10 cellular contexts compared by ENCODE assay signal in the genomic region with DNA sequence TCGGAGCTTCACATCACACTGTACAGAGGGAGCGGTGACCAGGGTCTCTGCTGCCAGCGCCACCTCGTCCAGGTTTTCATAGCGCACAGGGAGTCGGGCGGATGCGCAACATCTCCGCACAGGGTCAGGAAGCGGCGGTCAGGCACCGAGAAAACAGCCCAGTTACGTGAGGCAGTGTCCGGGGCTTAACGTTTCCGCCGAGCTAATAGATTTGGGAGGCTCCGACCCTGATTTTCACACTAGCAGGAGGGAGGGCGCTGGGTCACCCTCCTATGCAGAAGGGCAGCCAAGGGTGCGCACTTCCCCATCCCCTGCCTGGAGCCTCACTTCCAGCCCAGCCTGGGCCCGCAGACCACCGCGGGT. TPM values are rescaled to one million over a fixed set of nuclear protein-coding genes. Genes with fewer than 3 reads are reported as not detected.
DNase-seq lines count a peak whose midpoint lies in the region; ATAC-seq, FAIRE-seq and TF ChIP-seq lines count a peak whose summit lies in the region.
"Had no signal": no experiment of that assay in that cellular context is flagged by ENCODE, and none has a peak within 500 bp of the region (broad histone marks: within the 10 kb centered on the region; RNA-seq: fewer than 3 reads in every experiment).

No MANE protein-coding gene starts in this region.

- H3K36me3 ChIP-seq in breast epithelium, result no peaks in the 10 kb centered on the region
- peaks cover 31% of the 10 kb centered on the region for H3K36me3 ChIP-seq in K562 (ENCODE audit: control insufficient read depth, insufficient read depth, low read length)
- H3K36me3 ChIP-seq in upper lobe of right lung, result no peaks in the 10 kb centered on the region
- H3K36me3 ChIP-seq: adrenal gland had no signal

- H4K20me1 ChIP-seq in K562 (replicated peaks; ENCODE audit: control insufficient read depth, insufficient read depth, low read length), result no peaks in the 10 kb centered on the region

- H3K4me3 Mint-ChIP-seq in MCF 10A (ENCODE audit: unreplicated experiment), result no peak overlapping the region
- H3K4me3 Mint-ChIP-seq in memory B cell, result peak overlapping the region; percentile 81

- H3K27me3 ChIP-seq in breast epithelium, result peaks cover 2 to 87% of the 10 kb centered on the region in 2 donors
- H3K27me3 ChIP-seq in K562 (ENCODE audit: control insufficient read depth in 2 of 2, insufficient read depth in 2 of 2, low read length in 2 of 2), result no peaks in the 10 kb centered on the region
- H3K27me3 ChIP-seq in upper lobe of right lung, result peaks cover 80% of the 10 kb centered on the region

- peak overlapping the region; percentile 95 for H2AFZ ChIP-seq in K562 (ENCODE audit: low read depth, low read length)

- H3K9me1 ChIP-seq in K562 (ENCODE audit: control insufficient read depth, insufficient read depth, low read length), result no peaks in the 10 kb centered on the region

- TF ChIP-seq POLR2A in breast epithelium (IDR thresholded peaks at IDR 0.05) (no peak), K562 (conservative IDR thresholded peaks at IDR 0.05) (no peak)

- BruUV-seq in MCF 10A (replicated peaks; lab: Mats Ljungman, UMichigan) (no TSS peak), K562 (replicated peaks; lab: Mats Ljungman, UMichigan) (no TSS peak)

- ATAC-seq in K562 (peak; percentile 81), memory B cell (ENCODE audit: low read depth) (no peak), upper lobe of right lung (peak; percentile 37)

- POLR2A ChIA-PET in MCF 10A (lab: Yijun Ruan, JAX) (no interaction called here), K562 (lab: Yijun Ruan, JAX) (interaction anchor here (0.7 to 1.6 kb wide), 4 partner anchors 12 to 243 kb away, joined by 3 to 5 read pairs (median 4); no protein-coding TSS in a partner anchor)

- H3K9me3 ChIP-seq in breast epithelium, result no peaks in the 10 kb centered on the region
- H3K9me3 ChIP-seq in K562 (replicated peaks; ENCODE audit: control insufficient read depth, insufficient read depth, low read depth, low read length), result no peaks in the 10 kb centered on the region
- no peaks in the 10 kb centered on the region for H3K9me3 ChIP-seq in upper lobe of right lung
- H3K9me3 ChIP-seq: adrenal gland had no signal

- TF ChIP-seq RAD21 in K562 (CRISPR knock-in tag; conservative IDR thresholded peaks at IDR 0.05 in 1 of 2, IDR thresholded peaks at IDR 0.05 in 1 of 2), result no peak

- H3K4me1 Mint-ChIP-seq in MCF 10A (ENCODE audit: insufficient read depth, unreplicated experiment) (peaks cover 9% of the 10 kb centered on the region), memory B cell (peaks cover 12% of the 10 kb centered on the region)

- no peak for TF ChIP-seq EP300 in K562 (IDR thresholded peaks at IDR 0.05; ENCODE audit: low read length)

- no peaks in the 10 kb centered on the region for H3K36me3 Mint-ChIP-seq in MCF 10A (ENCODE audit: insufficient read depth, unreplicated experiment)
- H3K36me3 Mint-ChIP-seq in memory B cell, result no peaks in the 10 kb centered on the region

- CTCF ChIA-PET in MCF 10A (lab: Yijun Ruan, JAX), result no interaction called here
- CTCF ChIA-PET in K562 (lab: Yijun Ruan, JAX; ENCODE audit: low intra/inter-chr PET ratio), result no interaction called here

- H3K4me1 ChIP-seq in breast epithelium, result peaks cover 0 to 6% of the 10 kb centered on the region in 2 donors
- H3K4me1 ChIP-seq in K562 (replicated peaks in 1 of 2; ENCODE audit: control insufficient read depth in 2 of 2, insufficient read depth in 2 of 2, low read length in 2 of 2), result peaks cover 38 to 39% of the 10 kb centered on the region in 2 experiments
- peaks cover 8% of the 10 kb centered on the region for H3K4me1 ChIP-seq in upper lobe of right lung

- 3% methylated on average over 21 of the region's 23 CpGs for WGBS in K562 (ENCODE audit: insufficient coverage, low coverage, missing lambda C conversion rate)

- FAIRE-seq in K562 (lab: Jason Lieb, UNC), result no peak
- FAIRE-seq: HTR-8/SVneo had no signal

- DNase-seq in breast epithelium (ENCODE audit: low spot score in 2 of 2), result no peak
- DNase-seq in MCF 10A (ENCODE audit: unreplicated experiment), result no peak
- peak in 1 of 4 experiments; percentile 64 for DNase-seq in K562 (ENCODE audit: extremely low read depth in 1 of 4, low spot score in 3 of 4)
- DNase-seq in memory B cell (ENCODE audit: low spot score in 2 of 2), result no peak
- no peak for DNase-seq in upper lobe of right lung
- DNase-seq in HuH-7.5 (ENCODE audit: low spot score), result no peak
- no peak for DNase-seq in nucleus accumbens (lab: John Stamatoyannopoulos, UW)
- no peak for DNase-seq in kidney glomerular epithelial cell (lab: John Stamatoyannopoulos, UW)

- peak overlapping the region; percentile 70 to 97 for H3K9ac ChIP-seq in K562 (ENCODE audit: insufficient read depth in 1 of 2, low read depth in 2 of 2, low read length in 2 of 2)

- intact Hi-C loops in breast epithelium (cut with DNase I; ENCODE audit: low total_unique reads) (no loop called here), MCF 10A (cut with micrococcal nuclease) (no loop called here), K562 (cut with micrococcal nuclease) (loop anchor here (2.0 to 5.0 kb wide), 2 partner anchors 25 to 271 kb away; no protein-coding TSS in a partner anchor), upper lobe of right lung (cut with DNase I) (no loop called here)

- H3K27ac ChIP-seq in breast epithelium, result no peak overlapping the region
- peak overlapping the region; percentile 89 for H3K27ac ChIP-seq in K562 (ENCODE audit: extremely low read depth, low read depth, low read length)
- peak overlapping the region; percentile 51 for H3K27ac ChIP-seq in upper lobe of right lung

- in situ Hi-C loops in K562 (cut with MboI), result no loop called here

- H3K27ac Mint-ChIP-seq in MCF 10A (ENCODE audit: low read depth, unreplicated experiment) (no peak overlapping the region), memory B cell (peak overlapping the region; percentile 72)

- H3K27me3 Mint-ChIP-seq in MCF 10A (ENCODE audit: insufficient read depth, unreplicated experiment) (peaks cover 62% of the 10 kb centered on the region), memory B cell (peaks cover 28% of the 10 kb centered on the region)

- peak overlapping the region; percentile 99 for H3K4me2 ChIP-seq in K562 (ENCODE audit: insufficient read depth, low read length)

- H3K4me3 ChIP-seq in breast epithelium (peak overlapping the region; percentile 40 to 77 (median 57)), K562 (peak overlapping the region; percentile 84), upper lobe of right lung (peak overlapping the region; percentile 55)

- TF ChIP-seq CTCF in breast epithelium (IDR thresholded peaks at IDR 0.05) (no peak), MCF 10A (IDR thresholded peaks at IDR 0.05; ENCODE audit: unreplicated experiment) (no peak), K562 (IDR thresholded peaks at IDR 0.05 in 2 of 3, conservative IDR thresholded peaks at IDR 0.05 in 1 of 3; ENCODE audit: insufficient read depth in 2 of 3, low read depth in 1 of 3, low read length in 3 of 3) (no peak), upper lobe of right lung (IDR thresholded peaks at IDR 0.05) (no peak)

- peaks cover 62% of the 10 kb centered on the region for H3K79me2 ChIP-seq in K562 (ENCODE audit: control insufficient read depth, insufficient read depth, low read length)

- H3K9me3 Mint-ChIP-seq in MCF 10A (ENCODE audit: unreplicated experiment) (no peaks in the 10 kb centered on the region), memory B cell (peaks cover 3% of the 10 kb centered on the region)

TF ChIP-seq in K562, 482 proteins besides CTCF, POLR2A, EP300 and RAD21 (continues in another document):
- TF ChIP-seq ETV1 (tag; conservative IDR thresholded peaks at IDR 0.05; ENCODE audit: low read depth) (peak; percentile 57; the same call in 1 of the 2 replicates), LCOR (CRISPR knock-in tag; IDR thresholded peaks at IDR 0.05) (peak; percentile 68; the same call in 1 of the 2 replicates), ZSCAN29 (IDR thresholded peaks at IDR 0.05) (0 out of 2 replicates have a peak, but pooled peaks have one; percentile 4), MAZ (CRISPR knock-in tag; conservative IDR thresholded peaks at IDR 0.05 in 1 of 2, IDR thresholded peaks at IDR 0.05 in 1 of 2) (no peak), HDAC2 (IDR thresholded peaks at IDR 0.05) (0 out of 2 replicates have a peak, but pooled peaks have one; percentile 39), CTBP1 (IDR thresholded peaks at IDR 0.05; ENCODE audit: borderline replicate concordance) (peak; percentile 10; the same call in 1 of the 2 replicates), RFX5 (IDR thresholded peaks at IDR 0.05; ENCODE audit: low read depth, low read length) (no peak)
- TF ChIP-seq, protein P1, sequence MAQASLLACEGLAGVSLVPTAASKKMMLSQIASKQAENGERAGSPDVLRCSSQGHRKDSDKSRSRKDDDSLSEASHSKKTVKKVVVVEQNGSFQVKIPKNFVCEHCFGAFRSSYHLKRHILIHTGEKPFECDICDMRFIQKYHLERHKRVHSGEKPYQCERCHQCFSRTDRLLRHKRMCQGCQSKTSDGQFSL (CRISPR knock-in tag; IDR thresholded peaks at IDR 0.05), result 0 out of 2 replicates have a peak, but pooled peaks have one; percentile 27
- TF ChIP-seq, protein P1 (tag; IDR thresholded peaks at IDR 0.05), result no peak

RNA-seq across cellular contexts. Expression of a gene that starts 13.7 kb away (rescaled TPM):
- 100 to 1,000 TPM in 1 of 3 donors, 10 to 100 TPM in 2; 27.2 to 169 (median 94.6) TPM for total RNA-seq in breast epithelium
- total RNA-seq in MCF 10A (2022), result not detected in 2 replicates
- 237 and 332 TPM in 2 replicates for total RNA-seq in K562 (2011; cell fraction: chromatin; rRNA removed; ENCODE audit: low replicate concordance)
- 194 and 284 TPM in 2 replicates for total RNA-seq in K562 (2011; cell fraction: nucleolus; rRNA removed)
- 242 and 248 TPM in 2 replicates for total RNA-seq in K562 (2011; cell fraction: nucleoplasm; rRNA removed)
- total RNA-seq in K562 (2014; rRNA removed), result 39.4 and 46.8 TPM in 2 replicates
- total RNA-seq in K562 (2014; rRNA removed; fragmentation: Illumina TruSeq; extraction: Trizol), result 17.1 and 18.5 TPM in 2 replicates
- 29.4 and 29.6 TPM in 2 replicates for total RNA-seq in K562 (2015; rRNA removed; fragmentation: Illumina TruSeq; extraction: Trizol)
- total RNA-seq in K562 (2021), result 42.7 and 50.7 TPM in 2 replicates
- polyA plus RNA-seq in K562 (2011; rRNA removed), result 18.9 and 25.6 TPM in 2 replicates
- 13.6 and 19.3 TPM in 2 replicates for polyA plus RNA-seq in K562 (2011; cell fraction: cytosol; rRNA removed)
- 99.2 and 210 TPM in 2 replicates for polyA plus RNA-seq in K562 (2011; cell fraction: nucleus; rRNA removed)
- polyA plus RNA-seq in K562 (2012), result 62.1 and 65.7 TPM in 2 replicates
- 32.7 and 35.3 TPM in 2 replicates for polyA plus RNA-seq in K562 (2014; fragmentation: Illumina TruSeq; extraction: Trizol)
- 1 to 10 TPM; 3.7 to 3.9 TPM for polyA plus RNA-seq in K562 (2014; fragmentation: Nextera tagmentation; extraction: Ambion mirVana)
- 86.7 and 88.7 TPM in 2 replicates for polyA plus RNA-seq in K562 (2014; rRNA removed)
- polyA minus RNA-seq in K562 (2011; rRNA and poly(A)+ RNA removed), result 6.0 and 15.6 TPM in 2 replicates
- polyA minus RNA-seq in K562 (2011; cell fraction: cytosol; rRNA and poly(A)+ RNA removed), result 7.2 and 20.7 TPM in 2 replicates
- polyA minus RNA-seq in K562 (2011; cell fraction: nucleus; rRNA and poly(A)+ RNA removed), result 54.0 and 85.9 TPM in 2 replicates
- 99.8 TPM for total RNA-seq in upper lobe of right lung

Comparison
In these comparisons a context has a peak if more than half of its experiments do, and no peak if none do; other contexts are left out.
1. RNA of a gene that starts 13.7 kb away (total RNA-seq): 99.8 TPM in upper lobe of right lung (single experiment), 27.2 to 169 TPM in breast epithelium and 17.1 to 332 TPM in K562; not detected in MCF 10A; every median in the first group is over 10 times any median in the second.
2. H3K27ac ChIP-seq: peak in K562 (single experiment) and upper lobe of right lung (single experiment); none in breast epithelium (0 of 2).
3. Peak in every context shown above with its lines, with median percentiles within 50 percentile points of each other: H3K4me3 ChIP-seq.